In the genomic region with DNA sequence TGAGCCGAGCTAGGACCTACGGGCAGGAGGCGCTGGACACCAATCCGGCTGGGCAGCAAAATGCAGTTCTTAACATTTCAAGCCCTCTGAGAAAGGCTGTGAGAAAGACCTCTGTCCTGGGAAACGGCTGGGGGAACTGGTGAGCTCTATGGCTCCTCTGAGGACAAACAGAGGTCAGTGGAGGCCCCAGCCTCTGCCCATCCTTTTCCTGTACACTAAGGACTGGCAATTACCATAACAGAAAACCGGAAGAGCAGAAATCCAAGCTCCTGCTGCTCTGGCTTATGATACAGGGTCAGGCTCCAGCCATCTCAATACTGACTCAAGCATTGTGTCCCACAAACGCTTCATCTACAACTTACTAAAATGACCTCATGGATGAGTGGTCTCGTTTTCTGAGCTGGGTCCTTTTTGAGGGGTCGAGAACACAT, we compare ENCODE assay signal across 1 cellular context.
TF ChIP-seq lines count a peak whose summit lies in the region.

No MANE protein-coding gene starts in this region.

TF ChIP-seq in HCT116, 20 proteins besides CTCF, POLR2A, EP300 and RAD21 (continued from another document):
- no peak for TF ChIP-seq CEBPB (IDR thresholded peaks at IDR 0.05; ENCODE audit: low read depth)
- no peak for TF ChIP-seq EZH2phosphoT487 (IDR thresholded peaks at IDR 0.05; ENCODE audit: borderline replicate concordance)
- TF ChIP-seq EGR1 (IDR thresholded peaks at IDR 0.05; ENCODE audit: low read depth) = no peak
- no peak for TF ChIP-seq ELF1 (IDR thresholded peaks at IDR 0.05; ENCODE audit: borderline replicate concordance, low read depth)
- no peak for TF ChIP-seq EZH2 (IDR thresholded peaks at IDR 0.05)
- TF ChIP-seq POLR2AphosphoS5 (IDR thresholded peaks at IDR 0.05; ENCODE audit: low read depth, low read length) = no peak
- TF ChIP-seq SIN3A (IDR thresholded peaks at IDR 0.05; ENCODE audit: low read depth) = no peak
- TF ChIP-seq, protein P1, sequence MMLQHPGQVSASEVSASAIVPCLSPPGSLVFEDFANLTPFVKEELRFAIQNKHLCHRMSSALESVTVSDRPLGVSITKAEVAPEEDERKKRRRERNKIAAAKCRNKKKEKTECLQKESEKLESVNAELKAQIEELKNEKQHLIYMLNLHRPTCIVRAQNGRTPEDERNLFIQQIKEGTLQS (IDR thresholded peaks at IDR 0.05) = no peak
- no peak for TF ChIP-seq SRF (IDR thresholded peaks at IDR 0.05; ENCODE audit: low read depth)
- TF ChIP-seq CBX3 (IDR thresholded peaks at IDR 0.05; ENCODE audit: low read depth) = no peak
- TF ChIP-seq TCF7L2 (IDR thresholded peaks at IDR 0.05; ENCODE audit: borderline replicate concordance, extremely low read depth, insufficient read depth, insufficient read length) = no peak
- TF ChIP-seq ZFX (IDR thresholded peaks at IDR 0.05) = no peak
- TF ChIP-seq ZNF274 (IDR thresholded peaks at IDR 0.05; ENCODE audit: low read depth, low read length) = no peak
